Comparison of ENCODE assay signal across 21 cellular contexts in the genomic region with DNA sequence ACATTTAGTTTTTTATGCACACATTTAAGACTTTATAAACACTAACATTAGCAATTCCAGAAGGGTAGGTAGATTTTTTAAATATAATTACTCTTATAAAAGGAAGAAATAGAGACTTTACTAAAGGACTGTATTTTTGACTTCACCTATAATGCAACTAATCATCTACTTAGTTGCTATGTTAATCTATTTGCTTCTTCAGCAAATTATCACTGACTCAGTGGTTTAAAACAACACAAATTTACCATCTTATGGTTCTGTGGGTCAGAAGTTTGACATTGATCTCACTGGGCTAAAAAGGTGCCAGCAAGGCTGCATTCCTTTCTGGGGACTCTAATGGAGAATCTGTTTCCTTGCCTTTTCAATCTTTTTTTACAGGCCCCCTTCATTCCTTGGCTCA. TPM values are rescaled to one million over a fixed set of nuclear protein-coding genes. Genes with fewer than 3 reads are reported as not detected.
DNase-seq lines count a peak whose midpoint lies in the region; ATAC-seq, FAIRE-seq and TF ChIP-seq lines count a peak whose summit lies in the region.
"Had no signal": no experiment of that assay in that cellular context is flagged by ENCODE, and none has a peak within 500 bp of the region (broad histone marks: within the 10 kb centered on the region; RNA-seq: fewer than 3 reads in every experiment).

No MANE protein-coding gene starts in this region.

- TF ChIP-seq CTCF in HepG2 (CRISPR knock-in tag; IDR thresholded peaks at IDR 0.05) (no peak), right lobe of liver (IDR thresholded peaks at IDR 0.05) (no peak), IMR-90 (conservative IDR thresholded peaks at IDR 0.05; ENCODE audit: low read depth, low read length) (no peak)

- no peaks in the 10 kb centered on the region for H3K27me3 Mint-ChIP-seq in central memory CD8-positive, alpha-beta T cell
- H3K27me3 Mint-ChIP-seq: CD4-positive, alpha-beta memory T cell had no signal

- H3K56ac ChIP-seq in IMR-90 (ENCODE audit: extremely low read depth, insufficient read depth, low read length) = no peak overlapping the region

- H4K91ac ChIP-seq in IMR-90 (ENCODE audit: insufficient read depth, low read depth, low read length) = no peak overlapping the region

- no peak overlapping the region for H3K4me3 Mint-ChIP-seq in central memory CD8-positive, alpha-beta T cell
- H3K4me3 Mint-ChIP-seq: CD4-positive, alpha-beta memory T cell; GM23338; H9 had no signal

- no peak overlapping the region for H3K9ac ChIP-seq in HepG2 (ENCODE audit: insufficient read depth, low read depth, low read length)
- H3K9ac ChIP-seq in IMR-90 (ENCODE audit: low read depth, low read length) = no peak overlapping the region
- H3K9ac ChIP-seq: BLaER1 treated with 17β-estradiol and CSF1 and Interleukin-3, amounts not matched to agents 10 nM and 100 nM had no signal

- TF ChIP-seq RAD21 in HepG2 (CRISPR knock-in tag; IDR thresholded peaks at IDR 0.05) (no peak), IMR-90 (IDR thresholded peaks at IDR 0.05; ENCODE audit: low read length) (no peak)

- H4K8ac ChIP-seq in IMR-90 (ENCODE audit: low read depth in 2 of 2, low read length in 2 of 2) = no peak overlapping the region

- FAIRE-seq in HepG2 (lab: Jason Lieb, UNC) = no peak
- FAIRE-seq: GM12891, GM18507 had no signal

- no peak overlapping the region for H2BK15ac ChIP-seq in IMR-90 (ENCODE audit: low read depth, low read length)

- H3K4me3 ChIP-seq in HepG2 (replicated peaks in 1 of 3; ENCODE audit: insufficient read depth in 1 of 3, low read depth in 2 of 3, low read length in 3 of 3) (no peak overlapping the region), right lobe of liver (no peak overlapping the region), IMR-90 (ENCODE audit: insufficient read depth, low read depth, low read length) (no peak overlapping the region)
- H3K4me3 ChIP-seq: BLaER1 treated with 17β-estradiol and CSF1 and Interleukin-3, amounts not matched to agents 10 nM and 100 nM; GM23338 had no signal

- H3K79me2 ChIP-seq in HepG2 (ENCODE audit: insufficient read depth, low read length) = peaks cover 10% of the 10 kb centered on the region

- no peaks in the 10 kb centered on the region for H3K9me3 Mint-ChIP-seq in central memory CD8-positive, alpha-beta T cell
- H3K9me3 Mint-ChIP-seq: GM23338, H9 had no signal

- TF ChIP-seq POLR2A in HepG2 (IDR thresholded peaks at IDR 0.05; ENCODE audit: insufficient read depth in 1 of 2, low read depth in 2 of 2, low read length in 2 of 2) (no peak), right lobe of liver (IDR thresholded peaks at IDR 0.05) (no peak), IMR-90 (IDR thresholded peaks at IDR 0.05; ENCODE audit: low read depth, low read length) (no peak)

- no peak overlapping the region for H2BK120ac ChIP-seq in IMR-90 (ENCODE audit: low read depth, low read length)

- no peak overlapping the region for H3K4ac ChIP-seq in IMR-90 (ENCODE audit: low read depth, low read length)

- H3K36me3 ChIP-seq in HepG2 (replicated peaks in 1 of 2; ENCODE audit: control insufficient read depth in 1 of 2, insufficient read depth in 2 of 2, low read length in 2 of 2) (peaks cover 0 to 3% of the 10 kb centered on the region in 2 experiments; a peak in 4 of 5 replicates), right lobe of liver (peaks cover 0 to 4% (median 0%) of the 10 kb centered on the region in 4 donors), IMR-90 (ENCODE audit: control insufficient read depth, insufficient read depth, low read length) (peaks cover 4% of the 10 kb centered on the region; the same call in 1 of the 2 replicates)
- H3K36me3 ChIP-seq: BE2C had no signal

- peaks cover 13 to 28% of the 10 kb centered on the region in 2 experiments for H3K79me1 ChIP-seq in IMR-90 (ENCODE audit: low read depth in 1 of 2, low read length in 2 of 2)

- H2AFZ ChIP-seq in HepG2 (ENCODE audit: low read length) (no peak overlapping the region), IMR-90 (replicated peaks; ENCODE audit: low read length, poor library complexity) (no peak overlapping the region)
- H2AFZ ChIP-seq: GM23338 had no signal

- ATAC-seq in HepG2 (no peak), right lobe of liver (no peak), IMR-90 (ENCODE audit: low read depth) (no peak), HG02571 (IDR thresholded peaks at IDR 0.05; ENCODE audit: unreplicated experiment) (no peak)
- no peak for ATAC-seq in central memory CD8-positive, alpha-beta T cell (replicated peaks; ENCODE audit: extremely low read depth, poor library complexity, severe bottlenecking)
- ATAC-seq: GM23338, HCT116 had no signal

- H3K36me3 Mint-ChIP-seq in central memory CD8-positive, alpha-beta T cell (ENCODE audit: insufficient read depth) = peaks cover 7% of the 10 kb centered on the region

- H3K9me1 ChIP-seq in IMR-90 (ENCODE audit: insufficient read depth, low read length) = no peaks in the 10 kb centered on the region

- TF ChIP-seq EP300 in HepG2 (IDR thresholded peaks at IDR 0.05; ENCODE audit: low read depth in 2 of 2, low read length in 2 of 2) (no peak), HepG2 (CRISPR knock-in tag; IDR thresholded peaks at IDR 0.05; ENCODE audit: borderline replicate concordance) (no peak)

- no peak overlapping the region for H2AK5ac ChIP-seq in IMR-90 (ENCODE audit: low read depth, low read length)

- H3K27me3 ChIP-seq in HepG2 (ENCODE audit: control insufficient read depth in 1 of 2, insufficient read depth in 2 of 2, low read length in 2 of 2) (no peaks in the 10 kb centered on the region), right lobe of liver (no peaks in the 10 kb centered on the region), IMR-90 (ENCODE audit: control insufficient read depth, insufficient read depth, low read length) (no peaks in the 10 kb centered on the region)
- H3K27me3 ChIP-seq: BE2C; BLaER1 treated with 17β-estradiol and CSF1 and Interleukin-3, amounts not matched to agents 10 nM and 100 nM had no signal

- H3K27ac ChIP-seq in HepG2 (ENCODE audit: extremely low read length, insufficient read depth, low read length) (no peak overlapping the region), right lobe of liver (no peak overlapping the region), IMR-90 (ENCODE audit: insufficient read depth, low read length) (no peak overlapping the region)
- H3K27ac ChIP-seq: BLaER1 treated with 17β-estradiol and CSF1 and Interleukin-3, amounts not matched to agents 10 nM and 100 nM had no signal

- H3K14ac ChIP-seq in IMR-90 (replicated peaks; ENCODE audit: low read depth, low read length) = no peak overlapping the region

- intact Hi-C loops in HepG2 (cut with micrococcal nuclease; ENCODE audit: unreplicated experiment) (no loop called here), right lobe of liver (cut with DNase I) (no loop called here), IMR-90 (cut with micrococcal nuclease) (no loop called here)

- no peak overlapping the region for H4K5ac ChIP-seq in IMR-90 (ENCODE audit: low read depth, low read length)

- CTCF ChIA-PET in HepG2 (lab: Yijun Ruan, JAX; ENCODE audit: low intra/inter-chr PET ratio, low total read pairs) (no interaction called here), IMR-90 (lab: Yijun Ruan, JAX) (no interaction called here)

- DNase-seq in HepG2 (ENCODE audit: low spot score) = no peak
- DNase-seq in right lobe of liver = no peak
- no peak for DNase-seq in IMR-90
- DNase-seq in central memory CD8-positive, alpha-beta T cell (ENCODE audit: low spot score in 2 of 2) = no peak
- DNase-seq in pons (ENCODE audit: low spot score) = no peak
- DNase-seq: ACHN; AML-193; BE2C; Calu3; CD4-positive, alpha-beta memory T cell; COR-L47; DMS53; DMS79 treated with DMSO at 0.1 percent for 48 hours; GF-D8; H9 had no signal

- dilution Hi-C loops in IMR-90 (cut with HindIII; ENCODE audit: low sequenced_read_pairs, unreplicated experiment) = no loop called here

- no peak overlapping the region for H3K4me2 ChIP-seq in HepG2 (ENCODE audit: low read depth, low read length)
- no peak overlapping the region for H3K4me2 ChIP-seq in IMR-90 (ENCODE audit: low read depth, low read length)
- H3K4me2 ChIP-seq: BLaER1 treated with 17β-estradiol and CSF1 and Interleukin-3, amounts not matched to agents 10 nM and 100 nM; GM23338 had no signal

- no peak overlapping the region for H2BK5ac ChIP-seq in IMR-90 (ENCODE audit: low read depth, low read length, poor library complexity, severe bottlenecking)

- H3K9me3 ChIP-seq in HepG2 (ENCODE audit: low read length) (no peaks in the 10 kb centered on the region), right lobe of liver (no peaks in the 10 kb centered on the region), IMR-90 (ENCODE audit: control insufficient read depth, insufficient read depth, low read length) (no peaks in the 10 kb centered on the region)
- H3K9me3 ChIP-seq: BE2C had no signal

- no TSS peak for BruUV-seq in HepG2 (replicated peaks; lab: Mats Ljungman, UMichigan)
- BruUV-seq in IMR-90 (replicated peaks; lab: Mats Ljungman, UMichigan) = no TSS peak

- no peak overlapping the region for H3K23ac ChIP-seq in IMR-90 (ENCODE audit: low read depth, low read length)

- no peak overlapping the region for H2BK20ac ChIP-seq in IMR-90 (ENCODE audit: low read depth, low read length)

- H3K4me1 ChIP-seq in HepG2 (ENCODE audit: insufficient read depth, low read length) (no peaks in the 10 kb centered on the region), right lobe of liver (no peaks in the 10 kb centered on the region), IMR-90 (ENCODE audit: control insufficient read depth, insufficient read depth, low read length) (no peaks in the 10 kb centered on the region)
- H3K4me1 ChIP-seq: BE2C had no signal

- H3K4me1 Mint-ChIP-seq in central memory CD8-positive, alpha-beta T cell = peaks cover 40% of the 10 kb centered on the region
- H3K4me1 Mint-ChIP-seq: GM23338, H9 had no signal

- in situ Hi-C loops in HepG2 (cut with HindIII; ENCODE audit: extremely low pct_ligation_motif_present, low pct_unique_long_range_greater_than_20kb) (no loop called here), IMR-90 (cut with MboI; ENCODE audit: low sequenced_read_pairs) (loop anchor here (10.0 kb wide), 1 partner anchor 788 kb away; no protein-coding TSS in a partner anchor)

- no peak overlapping the region for H2AK9ac ChIP-seq in IMR-90 (replicated peaks; ENCODE audit: low read depth, low read length, poor library complexity)

- H3K27ac Mint-ChIP-seq in central memory CD8-positive, alpha-beta T cell (ENCODE audit: low read depth) = peak overlapping the region; percentile 68
- H3K27ac Mint-ChIP-seq: GM23338, H9 had no signal

- H3K18ac ChIP-seq in IMR-90 (ENCODE audit: low read depth, low read length) = no peak overlapping the region

- H4K20me1 ChIP-seq in HepG2 (ENCODE audit: insufficient read depth, low read length) = no peaks in the 10 kb centered on the region
- no peaks in the 10 kb centered on the region; the same call in 1 of the 2 replicates for H4K20me1 ChIP-seq in IMR-90 (ENCODE audit: insufficient read depth, low read length)

- POLR2A ChIA-PET in HepG2 (lab: Yijun Ruan, JAX) = no interaction called here
- POLR2A ChIA-PET in IMR-90 (lab: Charles Lee; ENCODE audit: unreplicated experiment) = no interaction called here

RNA-seq across cellular contexts. Expression of a gene that starts 7.6 kb away (rescaled TPM):
- total RNA-seq in HepG2 (2016; rRNA removed; fragmentation: Illumina TruSeq; extraction: Trizol) = 19.3 and 25.2 TPM in 2 replicates
- total RNA-seq in HepG2 (2016; cell fraction: cytosol; rRNA removed; fragmentation: Illumina TruSeq; extraction: Trizol; ENCODE audit: low read depth) = 2.0 and 3.7 TPM in 2 replicates
- total RNA-seq in HepG2 (2016; cell fraction: insoluble cytoplasmic fraction; rRNA removed; fragmentation: Illumina TruSeq; extraction: Trizol) = 19.2 and 25.5 TPM in 2 replicates
- 6.9 and 7.2 TPM in 2 replicates for total RNA-seq in HepG2 (2016; cell fraction: membrane; rRNA removed; fragmentation: Illumina TruSeq; extraction: Trizol)
- 24.2 and 24.8 TPM in 2 replicates for total RNA-seq in HepG2 (2016; cell fraction: nucleus; rRNA removed; fragmentation: Illumina TruSeq; extraction: Trizol)
- polyA plus RNA-seq in HepG2 (2011; rRNA removed) = 5.5 and 5.8 TPM in 2 replicates
- 1.8 and 4.4 TPM in 2 replicates for polyA plus RNA-seq in HepG2 (2011; cell fraction: cytosol; rRNA removed)
- polyA plus RNA-seq in HepG2 (2011; cell fraction: nucleus; rRNA removed) = 3.8 and 8.0 TPM in 2 replicates
- 6.8 and 8.2 TPM in 2 replicates for polyA plus RNA-seq in HepG2 (2012)
- polyA plus RNA-seq in HepG2 (2016; cell fraction: cytosol; fragmentation: Illumina TruSeq; extraction: Trizol; ENCODE audit: low read depth) = 1.0 and 1.2 TPM in 2 replicates
- polyA plus RNA-seq in HepG2 (2016; cell fraction: insoluble cytoplasmic fraction; fragmentation: Illumina TruSeq; extraction: Trizol; ENCODE audit: low read depth) = 17.4 and 20.2 TPM in 2 replicates
- polyA plus RNA-seq in HepG2 (2016; cell fraction: membrane; fragmentation: Illumina TruSeq; extraction: Trizol; ENCODE audit: low read depth) = 3.2 and 3.4 TPM in 2 replicates
- 23.0 and 24.0 TPM in 2 replicates for polyA plus RNA-seq in HepG2 (2016; cell fraction: nucleus; fragmentation: Illumina TruSeq; extraction: Trizol; ENCODE audit: insufficient read depth, low read depth)
- 6.5 and 7.6 TPM in 2 replicates for polyA minus RNA-seq in HepG2 (2011; rRNA and poly(A)+ RNA removed; ENCODE audit: low replicate concordance)
- 3.7 and 4.7 TPM in 2 replicates for polyA minus RNA-seq in HepG2 (2011; cell fraction: cytosol; rRNA and poly(A)+ RNA removed)
- polyA minus RNA-seq in HepG2 (2011; cell fraction: nucleus; rRNA and poly(A)+ RNA removed) = 39.0 and 45.6 TPM in 2 replicates
- 1 to 10 TPM; 4.9 to 9.9 (median 7.7) TPM for total RNA-seq in right lobe of liver
- total RNA-seq in IMR-90 (2012; rRNA removed) = 7.0 and 16.7 TPM in 2 replicates
- polyA plus RNA-seq in IMR-90 (2012; rRNA removed) = 5.6 and 7.3 TPM in 2 replicates
- 0.53 and 0.84 TPM in 2 replicates for polyA plus RNA-seq in IMR-90 (2012; cell fraction: cytosol; rRNA removed)
- polyA plus RNA-seq in IMR-90 (2012; cell fraction: nucleus; rRNA removed; ENCODE audit: low replicate concordance) = 0.60 and 7.4 TPM in 2 replicates
